In genomic region chr6:98516869-98517268, GRCh38 we compare ENCODE assay signal across 16 cellular contexts.
A peak's percentile ranks its signal among the peaks of the same experiment; 100 is the strongest.
DNase-seq lines count a peak whose midpoint lies in the region; ATAC-seq, FAIRE-seq and TF ChIP-seq lines count a peak whose summit lies in the region.
"Had no signal": no experiment of that assay in that cellular context is flagged by ENCODE, and none has a peak within 500 bp of the region (broad histone marks: within the 10 kb centered on the region; RNA-seq: fewer than 3 reads in every experiment).

No MANE protein-coding gene starts in this region.

- H3K36me3 Mint-ChIP-seq in neural progenitor cell, result peaks cover 5% of the 10 kb centered on the region
- no peaks in the 10 kb centered on the region for H3K36me3 Mint-ChIP-seq in activated CD8-positive, alpha-beta T cell treated with anti-CD3 and anti-CD28 coated beads, Interleukin-2, amount 10 ng/mL, durations not matched to agents 7 days and 5 days (ENCODE audit: low read depth)
- H3K36me3 Mint-ChIP-seq: CD4-positive, CD25-positive, alpha-beta regulatory T cell had no signal

- H3K27ac Mint-ChIP-seq in neural progenitor cell, result peak overlapping the region; percentile 78
- no peak overlapping the region for H3K27ac Mint-ChIP-seq in activated CD8-positive, alpha-beta T cell treated with anti-CD3 and anti-CD28 coated beads, Interleukin-2, amount 10 ng/mL, durations not matched to agents 7 days and 5 days
- H3K27ac Mint-ChIP-seq: CD4-positive, CD25-positive, alpha-beta regulatory T cell; H9 had no signal

- peaks cover 2% of the 10 kb centered on the region for H3K27me3 Mint-ChIP-seq in neural progenitor cell (ENCODE audit: insufficient read depth, low read depth)
- no peaks in the 10 kb centered on the region for H3K27me3 Mint-ChIP-seq in activated CD8-positive, alpha-beta T cell treated with anti-CD3 and anti-CD28 coated beads, Interleukin-2, amount 10 ng/mL, durations not matched to agents 7 days and 5 days (ENCODE audit: low read depth)
- H3K27me3 Mint-ChIP-seq: CD4-positive, CD25-positive, alpha-beta regulatory T cell had no signal

- H3K27ac ChIP-seq in WERI-Rb-1, result no peak overlapping the region
- no peak overlapping the region for H3K27ac ChIP-seq in neural progenitor cell
- no peak overlapping the region for H3K27ac ChIP-seq in dorsolateral prefrontal cortex
- H3K27ac ChIP-seq: BLaER1 treated with 17β-estradiol and CSF1 and Interleukin-3, amounts not matched to agents 10 nM and 100 nM had no signal

- no peak overlapping the region for H3K4me3 ChIP-seq in WERI-Rb-1 (ENCODE audit: low read depth, low read length)
- no peak overlapping the region for H3K4me3 ChIP-seq in neural progenitor cell
- H3K4me3 ChIP-seq in dorsolateral prefrontal cortex, result peak overlapping the region in 6 of 59 donors; percentile 9 to 41 (median 20)
- H3K4me3 ChIP-seq: BLaER1 treated with 17β-estradiol and CSF1 and Interleukin-3, amounts not matched to agents 10 nM and 100 nM had no signal

- FAIRE-seq in D721Med (lab: Jason Lieb, UNC), result peak; percentile 97
- FAIRE-seq: GM19239 had no signal

- H3K79me2 ChIP-seq in neural progenitor cell (ENCODE audit: low read depth), result no peaks in the 10 kb centered on the region

- H3F3A ChIP-seq in neural progenitor cell (ENCODE audit: low read depth), result peaks cover 26% of the 10 kb centered on the region

- no peak overlapping the region for H3K9ac ChIP-seq in neural progenitor cell
- H3K9ac ChIP-seq: BLaER1 treated with 17β-estradiol and CSF1 and Interleukin-3, amounts not matched to agents 10 nM and 100 nM had no signal

- H3K4me2 ChIP-seq in neural progenitor cell, result no peak overlapping the region
- H3K4me2 ChIP-seq: BLaER1 treated with 17β-estradiol and CSF1 and Interleukin-3, amounts not matched to agents 10 nM and 100 nM had no signal

- POLR2A ChIA-PET in activated CD8-positive, alpha-beta T cell treated with anti-CD3 and anti-CD28 coated beads, Interleukin-2, amount 10 ng/mL, durations not matched to agents 7 days and 5 days (lab: Charles Lee), result no interaction called here

- no peaks in the 10 kb centered on the region for H3K36me3 ChIP-seq in WERI-Rb-1
- H3K36me3 ChIP-seq in neural progenitor cell, result no peaks in the 10 kb centered on the region
- H3K36me3 ChIP-seq: BLaER1 treated with 17β-estradiol and CSF1 and Interleukin-3, amounts not matched to agents 10 nM and 100 nM had no signal

- no peak overlapping the region for H2AFZ ChIP-seq in neural progenitor cell (replicated peaks)

- DNase-seq in D721Med (ENCODE audit: insufficient read length, low spot score), result peak; percentile 19
- peak; percentile 20 to 71 for DNase-seq in NCI-H524 (lab: John Stamatoyannopoulos, UW)
- peak; percentile 46 for DNase-seq in WERI-Rb-1
- peak; percentile 70 for DNase-seq in neural progenitor cell (ENCODE audit: low spot score)
- no peak for DNase-seq in activated CD8-positive, alpha-beta T cell treated with anti-CD3 and anti-CD28 coated beads, Interleukin-2, amount 10 ng/mL, durations not matched to agents 7 days and 5 days
- DNase-seq in middle frontal gyrus (ENCODE audit: extremely low spot score, low spot score), result no peak
- DNase-seq in dorsolateral prefrontal cortex, result no peak
- no peak for DNase-seq in hypothalamus (lab: John Stamatoyannopoulos, UW)
- DNase-seq: ACHN; Calu3; CD4-positive, CD25-positive, alpha-beta regulatory T cell; GF-D8; GOT3; H9 had no signal

- CTCF ChIA-PET in activated CD8-positive, alpha-beta T cell treated with anti-CD3 and anti-CD28 coated beads, Interleukin-2, amount 10 ng/mL, durations not matched to agents 7 days and 5 days (lab: Charles Lee), result no interaction called here

- H3K27me3 ChIP-seq in WERI-Rb-1 (ENCODE audit: insufficient read depth, low read depth, severe bottlenecking), result peaks cover 33% of the 10 kb centered on the region
- peaks cover 29% of the 10 kb centered on the region for H3K27me3 ChIP-seq in neural progenitor cell
- H3K27me3 ChIP-seq in dorsolateral prefrontal cortex, result no peaks in the 10 kb centered on the region
- H3K27me3 ChIP-seq: BLaER1 treated with 17β-estradiol and CSF1 and Interleukin-3, amounts not matched to agents 10 nM and 100 nM had no signal

- H3K4me1 ChIP-seq in neural progenitor cell, result peaks cover 23% of the 10 kb centered on the region
- H3K4me1 ChIP-seq: BLaER1 treated with 17β-estradiol and CSF1 and Interleukin-3, amounts not matched to agents 10 nM and 100 nM had no signal

- H4K20me1 ChIP-seq in neural progenitor cell (ENCODE audit: low read depth), result no peaks in the 10 kb centered on the region
- H4K20me1 ChIP-seq: BLaER1 treated with 17β-estradiol and CSF1 and Interleukin-3, amounts not matched to agents 10 nM and 100 nM had no signal

- H3K4me3 Mint-ChIP-seq in neural progenitor cell, result peak overlapping the region; percentile 20
- no peak overlapping the region for H3K4me3 Mint-ChIP-seq in activated CD8-positive, alpha-beta T cell treated with anti-CD3 and anti-CD28 coated beads, Interleukin-2, amount 10 ng/mL, durations not matched to agents 7 days and 5 days
- H3K4me3 Mint-ChIP-seq: CD4-positive, CD25-positive, alpha-beta regulatory T cell; H9 had no signal

- peaks cover 7% of the 10 kb centered on the region for H3K9me3 ChIP-seq in WERI-Rb-1 (ENCODE audit: severe bottlenecking)
- H3K9me3 ChIP-seq in neural progenitor cell (ENCODE audit: low read depth), result no peaks in the 10 kb centered on the region
- H3K9me3 ChIP-seq: BLaER1 treated with 17β-estradiol and CSF1 and Interleukin-3, amounts not matched to agents 10 nM and 100 nM had no signal

- TF ChIP-seq CTCF in D721Med (IDR thresholded peaks at IDR 0.05; ENCODE audit: insufficient read depth, missing control alignments) (no peak), WERI-Rb-1 (IDR thresholded peaks at IDR 0.05; ENCODE audit: low read depth, low read length) (no peak), neural progenitor cell (IDR thresholded peaks at IDR 0.05) (no peak), dorsolateral prefrontal cortex (IDR thresholded peaks at IDR 0.05 in 54 of 56, conservative IDR thresholded peaks at IDR 0.05 in 2 of 56; ENCODE audit: low read depth in 1 of 56, partially characterized antibody in 56 of 56) (no peak)

- H3K9me3 Mint-ChIP-seq in neural progenitor cell, result peaks cover 19% of the 10 kb centered on the region
- H3K9me3 Mint-ChIP-seq in activated CD8-positive, alpha-beta T cell treated with anti-CD3 and anti-CD28 coated beads, Interleukin-2, amount 10 ng/mL, durations not matched to agents 7 days and 5 days (ENCODE audit: insufficient read depth), result no peaks in the 10 kb centered on the region

- H3K4me1 Mint-ChIP-seq in neural progenitor cell, result peaks cover 37% of the 10 kb centered on the region
- H3K4me1 Mint-ChIP-seq in activated CD8-positive, alpha-beta T cell treated with anti-CD3 and anti-CD28 coated beads, Interleukin-2, amount 10 ng/mL, durations not matched to agents 7 days and 5 days (ENCODE audit: low read depth), result no peaks in the 10 kb centered on the region
- H3K4me1 Mint-ChIP-seq: CD4-positive, CD25-positive, alpha-beta regulatory T cell had no signal

- no peak for ATAC-seq in activated CD8-positive, alpha-beta T cell treated with anti-CD3 and anti-CD28 coated beads, Interleukin-2, amount 10 ng/mL, durations not matched to agents 7 days and 5 days

- intact Hi-C loops in dorsolateral prefrontal cortex (cut with DNase I), result loop anchor here in 1 of 2 donors (10.0 kb wide), 1 partner anchor 472 kb away; no protein-coding TSS in a partner anchor

Comparison
In these comparisons a context has a peak if more than half of its experiments do, and no peak if none do; other contexts are left out.
1. DNase-seq: peak in D721Med (single experiment), NCI-H524 (2 of 2), WERI-Rb-1 (single experiment) and neural progenitor cell (single experiment); none in activated CD8-positive, alpha-beta T cell treated with anti-CD3 and anti-CD28 coated beads, Interleukin-2, amount 10 ng/mL, durations not matched to agents 7 days and 5 days (single experiment), middle frontal gyrus (single experiment), dorsolateral prefrontal cortex (0 of 10) and hypothalamus (0 of 51).